Comparison of ENCODE assay signal across 2 cellular contexts in genomic region chr7:141588912-141589311, GRCh38.
TF ChIP-seq lines count a peak whose summit lies in the region.

No MANE protein-coding gene starts in this region.

TF ChIP-seq in WTC11, 78 proteins besides CTCF, POLR2A, EP300 and RAD21:
- TF ChIP-seq ZNF423 (CRISPR knock-in tag; IDR thresholded peaks at IDR 0.05) (0 out of 2 replicates have a peak, but pooled peaks have one; percentile 30), ZNF532 (CRISPR knock-in tag; IDR thresholded peaks at IDR 0.05; ENCODE audit: borderline replicate concordance) (peak; percentile 74; the same call in 1 of the 2 replicates), ESRRA (CRISPR knock-in tag; IDR thresholded peaks at IDR 0.05; ENCODE audit: borderline replicate concordance) (no peak), ZSCAN18 (CRISPR knock-in tag; IDR thresholded peaks at IDR 0.05) (peak; percentile 81), CREB1 (CRISPR knock-in tag; IDR thresholded peaks at IDR 0.05) (no peak), CBFB (CRISPR knock-in tag; IDR thresholded peaks at IDR 0.05; ENCODE audit: low read depth) (no peak), USF2 (CRISPR knock-in tag; IDR thresholded peaks at IDR 0.05) (no peak)

TF ChIP-seq in H1, 55 proteins besides CTCF, POLR2A, EP300 and RAD21:
- TF ChIP-seq CHD7 (IDR thresholded peaks at IDR 0.05; ENCODE audit: insufficient replicate concordance, low read length) (no peak), CBX8 (IDR thresholded peaks at IDR 0.05; ENCODE audit: borderline replicate concordance, low read depth, low read length) (no peak), HDAC6 (IDR thresholded peaks at IDR 0.05; ENCODE audit: low read depth, low read length) (no peak), POLR2AphosphoS5 (IDR thresholded peaks at IDR 0.05; ENCODE audit: low read depth, low read length) (no peak), EZH2 (IDR thresholded peaks at IDR 0.05; ENCODE audit: low read depth, low read length, severe bottlenecking) (no peak), SP2 (IDR thresholded peaks at IDR 0.05; ENCODE audit: low read length) (no peak), KDM1A (IDR thresholded peaks at IDR 0.05; ENCODE audit: borderline replicate concordance, low read length) (no peak), JUN (IDR thresholded peaks at IDR 0.05; ENCODE audit: low read depth, low read length) (no peak), MAX (IDR thresholded peaks at IDR 0.05) (no peak), PHF8 (conservative IDR thresholded peaks at IDR 0.05; ENCODE audit: low read depth, low read length) (no peak), TBP (IDR thresholded peaks at IDR 0.05; ENCODE audit: low read depth, low read length) (no peak)
